ENCODE assay signal across 22 cellular contexts in the genomic region with DNA sequence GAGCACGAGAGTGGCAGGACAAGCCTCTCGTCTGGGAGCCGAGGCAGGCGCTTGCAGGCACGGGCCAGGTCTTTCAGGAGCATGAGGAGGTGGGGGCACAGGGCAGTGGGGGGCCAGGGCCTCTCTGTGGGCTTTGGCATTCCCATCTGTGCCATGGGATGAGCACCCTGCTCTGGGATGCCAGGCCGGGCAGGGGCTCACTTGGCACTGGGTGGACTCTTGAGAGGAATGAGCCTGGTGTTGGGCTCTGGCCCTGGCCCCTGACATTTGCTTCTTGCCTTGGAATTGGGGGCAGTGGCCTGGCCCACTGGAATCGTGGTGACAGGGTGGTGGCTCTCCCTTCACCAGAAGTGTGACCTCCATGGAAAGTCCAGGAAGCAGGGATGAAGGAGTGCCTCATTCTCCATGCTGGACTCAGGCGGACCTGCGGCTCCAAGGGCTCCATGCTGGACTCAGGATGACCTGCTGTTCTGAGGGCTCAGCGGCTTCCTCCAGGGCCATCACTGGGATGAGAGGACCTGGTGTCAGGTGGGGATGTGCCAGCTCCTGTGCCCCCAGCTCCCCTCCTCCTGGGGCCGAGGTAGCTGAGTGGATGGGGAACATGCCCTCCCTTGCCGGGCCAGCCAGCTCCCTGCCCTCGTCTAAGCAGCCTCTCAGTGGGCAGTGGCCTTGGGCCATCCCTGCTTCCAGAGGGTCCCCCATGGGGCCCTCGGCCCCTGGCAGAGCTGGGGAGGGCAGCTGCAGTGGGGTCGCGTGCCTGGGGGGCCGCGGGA.
DNase-seq lines count a peak whose midpoint lies in the region; ATAC-seq, FAIRE-seq and TF ChIP-seq lines count a peak whose summit lies in the region.
"Had no signal": no experiment of that assay in that cellular context is flagged by ENCODE, and none has a peak within 500 bp of the region (broad histone marks: within the 10 kb centered on the region; RNA-seq: fewer than 3 reads in every experiment).

No MANE protein-coding gene starts in this region.

- TF ChIP-seq CTCF in BE2C (IDR thresholded peaks at IDR 0.05; ENCODE audit: low read depth, low read length) (no peak), H1 (IDR thresholded peaks at IDR 0.05; ENCODE audit: control extremely low read depth in 1 of 3, insufficient read depth in 1 of 3, low read depth in 1 of 3, low read length in 3 of 3) (no peak)

- H4K91ac ChIP-seq in H1 (replicated peaks; ENCODE audit: insufficient read length, low read length), result no peak overlapping the region

- H2BK120ac ChIP-seq in H1 (replicated peaks; ENCODE audit: low read depth, low read length), result no peak overlapping the region

- no peak overlapping the region for H2BK20ac ChIP-seq in H1 (ENCODE audit: low read length)

- TF ChIP-seq POLR2A in H1 (IDR thresholded peaks at IDR 0.05; ENCODE audit: control extremely low read depth in 1 of 2, low read depth in 2 of 2, low read length in 2 of 2), result no peak

- no peak overlapping the region for H4K5ac ChIP-seq in H1 (ENCODE audit: insufficient read length, low read depth, low read length)

- H3K9me3 ChIP-seq in BE2C (0 out of 2 replicates have a peak, but pooled peaks cover 4% of the 10 kb centered on the region), H1 (ENCODE audit: insufficient read depth in 2 of 2, low read depth in 1 of 2, low read length in 1 of 2) (no peaks in the 10 kb centered on the region)
- H3K9me3 ChIP-seq: ovary had no signal

- no peak overlapping the region for H3K56ac ChIP-seq in H1 (replicated peaks; ENCODE audit: insufficient read length, low read depth, low read length)

- H3K23me2 ChIP-seq in H1 (ENCODE audit: low read depth, low read length), result no peaks in the 10 kb centered on the region

- no peak for FAIRE-seq in H1 (lab: Jason Lieb, UNC)
- FAIRE-seq: islet of Langerhans had no signal

- H3K18ac ChIP-seq in H1 (ENCODE audit: extremely low read depth, low read length), result no peak overlapping the region

- peak; percentile 11 for DNase-seq in activated CD8-positive, alpha-beta memory T cell treated with anti-CD3 and anti-CD28 coated beads, Interleukin-2, amount 50 U/mL, for 4 hours
- DNase-seq in activated CD8-positive, alpha-beta memory T cell treated with anti-CD3 and anti-CD28 coated beads, Interleukin-2, amount 50 U/mL, for 48 hours, result no peak
- DNase-seq in BE2C (peak; percentile 9), H1 (ENCODE audit: low read depth in 1 of 2, low spot score in 2 of 2) (no peak), posterior vena cava (ENCODE audit: low spot score) (peak; percentile 74), superior temporal gyrus (ENCODE audit: extremely low spot score) (no peak), NCI-H2081 (lab: John Stamatoyannopoulos, UW) (no peak)
- DNase-seq: 8988T; activated CD4-positive, alpha-beta T cell treated with anti-CD3 and anti-CD28 coated beads for 4 hours; activated CD8-positive, alpha-beta memory T cell treated with anti-CD3 and anti-CD28 coated beads for 24 hours; GM23248; NCI-H1092; NCI-H1694 treated with DMSO at 0.1 percent for 48 hours; NCI-H2171; NCI-H510A; stimulated activated CD4-positive, alpha-beta T cell treated with anti-CD3 and anti-CD28 coated beads, Interleukin-12 subunit alpha, Interleukin-12 subunit beta, amount 100 ng/mL, for 4 hours; stimulated activated CD4-positive, alpha-beta T cell treated with anti-CD3 and anti-CD28 coated beads, Interleukin-4, amount 100 ng/mL, for 24 hours; substantia nigra had no signal

- no peak overlapping the region for H3K9ac ChIP-seq in H1 (replicated peaks in 1 of 4; ENCODE audit: extremely low read depth in 1 of 4, low read depth in 3 of 4, low read length in 3 of 4)
- H3K9ac ChIP-seq: GM23248 had no signal

- no peak overlapping the region for H3K4me3 ChIP-seq in BE2C (ENCODE audit: low read depth, low read length)
- no peak overlapping the region for H3K4me3 ChIP-seq in H1 (ENCODE audit: extremely low read depth in 1 of 4, insufficient read depth in 2 of 4, low read depth in 3 of 4, low read length in 4 of 4)
- H3K4me3 ChIP-seq: GM23248, ovary had no signal

- H3K23ac ChIP-seq in H1 (ENCODE audit: insufficient read length), result no peak overlapping the region

- H3K14ac ChIP-seq in H1 (ENCODE audit: insufficient read length), result no peak overlapping the region

- H3K27ac ChIP-seq in H1 (ENCODE audit: low read depth, low read length), result no peak overlapping the region
- H3K27ac ChIP-seq: GM23248, ovary had no signal

- no peak overlapping the region for H2BK5ac ChIP-seq in H1 (ENCODE audit: low read depth, low read length)

- no peaks in the 10 kb centered on the region for H4K20me1 ChIP-seq in H1 (replicated peaks in 1 of 2; ENCODE audit: control insufficient read depth in 1 of 2, insufficient read depth in 2 of 2, low read length in 2 of 2)

- H2BK15ac ChIP-seq in H1 (ENCODE audit: low read length), result no peak overlapping the region

- WGBS in H1 (ENCODE audit: extremely low coverage in 1 of 2, insufficient coverage in 1 of 2, insufficient read length in 1 of 2, insufficient replicate concordance in 2 of 2, low coverage in 1 of 2, low lambda C conversion rate in 2 of 2, missing lambda C conversion rate in 1 of 2), 2 experiments, result 96% methylated on average over 13 of the region's 18 CpGs; no CpG with 5 or more reads in 1 of the 2 experiments

- peak overlapping the region; percentile 24; the same call in 1 of the 2 replicates for H2AK5ac ChIP-seq in H1 (ENCODE audit: low read depth, low read length)

- H4K8ac ChIP-seq in H1 (ENCODE audit: extremely low read depth, insufficient read depth, low read length), result 0 out of 2 replicates have a peak overlapping the region, but pooled peaks have one; percentile 25

- intact Hi-C loops in posterior vena cava (cut with DNase I), result no loop called here

- no peak for TF ChIP-seq EP300 in H1 (IDR thresholded peaks at IDR 0.05; ENCODE audit: borderline replicate concordance in 1 of 2, low read depth in 2 of 2, low read length in 2 of 2)

- no peak for ATAC-seq in HG02642 (IDR thresholded peaks at IDR 0.05; ENCODE audit: poor library complexity, unreplicated experiment)
- ATAC-seq: stimulated activated effector memory CD8-positive, alpha-beta T cell treated with anti-CD3 and anti-CD28 coated beads, Interleukin-12 subunit alpha, Interleukin-12 subunit beta, amount 100 ng/mL, for 72 hours had no signal

- H3K79me1 ChIP-seq in H1 (ENCODE audit: low read depth, low read length), result no peaks in the 10 kb centered on the region

- TF ChIP-seq RAD21 in H1 (IDR thresholded peaks at IDR 0.05 in 1 of 2, conservative IDR thresholded peaks at IDR 0.05 in 1 of 2; ENCODE audit: low read depth in 2 of 2, low read length in 2 of 2), result no peak

- H3K4ac ChIP-seq in H1 (replicated peaks; ENCODE audit: insufficient read length, low read depth, low read length), result no peak overlapping the region

- H2BK12ac ChIP-seq in H1 (ENCODE audit: low read depth, low read length), result no peak overlapping the region

- CTCF ChIA-PET in H1 (lab: Charles Lee; ENCODE audit: partially characterized antibody), result interaction anchor here (0.9 to 2.0 kb wide), 8 partner anchors 8 to 307 kb away, joined by 3 to 13 read pairs (median 4); no protein-coding TSS in a partner anchor

- no peak overlapping the region for H3K4me2 ChIP-seq in H1 (ENCODE audit: insufficient read depth in 1 of 2, low read depth in 2 of 2, low read length in 2 of 2)

- H3K79me2 ChIP-seq in H1 (ENCODE audit: control insufficient read depth in 1 of 2, insufficient read depth in 2 of 2, low read length in 2 of 2), result no peaks in the 10 kb centered on the region

- H3K4me1 ChIP-seq in BE2C (no peaks in the 10 kb centered on the region), H1 (replicated peaks in 1 of 4; ENCODE audit: control insufficient read depth in 3 of 4, insufficient read depth in 4 of 4, low read length in 3 of 4) (no peaks in the 10 kb centered on the region)

- H2AFZ ChIP-seq in H1 (ENCODE audit: low read length), result no peak overlapping the region
- H2AFZ ChIP-seq: GM23248 had no signal

- no peaks in the 10 kb centered on the region for H3K36me3 ChIP-seq in BE2C
- H3K36me3 ChIP-seq in H1 (ENCODE audit: control insufficient read depth in 2 of 4, insufficient read depth in 4 of 4, low read length in 3 of 4), result no peaks in the 10 kb centered on the region
- H3K36me3 ChIP-seq: ovary had no signal

- POLR2A ChIA-PET in H1 (lab: Charles Lee; ENCODE audit: partially characterized antibody), result no interaction called here

- no peaks in the 10 kb centered on the region for H3K27me3 ChIP-seq in BE2C
- no peaks in the 10 kb centered on the region for H3K27me3 ChIP-seq in H1 (replicated peaks in 1 of 4; ENCODE audit: control insufficient read depth in 3 of 4, extremely low read depth in 1 of 4, insufficient read depth in 3 of 4, low read length in 3 of 4)
- H3K27me3 ChIP-seq: ovary had no signal

TF ChIP-seq in H1, 55 proteins besides CTCF, POLR2A, EP300 and RAD21:
- no peak for TF ChIP-seq HDAC6 (IDR thresholded peaks at IDR 0.05; ENCODE audit: low read depth, low read length)
- TF ChIP-seq TEAD4 (IDR thresholded peaks at IDR 0.05; ENCODE audit: low read depth, low read length), result no peak
TF ChIP-seq in H1: peak in this region for 0.

Comparison
In these comparisons a context has a peak if more than half of its experiments do, and no peak if none do; other contexts are left out.
1. DNase-seq: peak in activated CD8-positive, alpha-beta memory T cell treated with anti-CD3 and anti-CD28 coated beads, Interleukin-2, amount 50 U/mL, for 4 hours (single experiment), BE2C (single experiment) and posterior vena cava (single experiment); none in activated CD8-positive, alpha-beta memory T cell treated with anti-CD3 and anti-CD28 coated beads, Interleukin-2, amount 50 U/mL, for 48 hours (single experiment), H1 (0 of 2), superior temporal gyrus (single experiment) and NCI-H2081 (0 of 2).